ENCODE assay signal across 1 cellular context in the genomic region with DNA sequence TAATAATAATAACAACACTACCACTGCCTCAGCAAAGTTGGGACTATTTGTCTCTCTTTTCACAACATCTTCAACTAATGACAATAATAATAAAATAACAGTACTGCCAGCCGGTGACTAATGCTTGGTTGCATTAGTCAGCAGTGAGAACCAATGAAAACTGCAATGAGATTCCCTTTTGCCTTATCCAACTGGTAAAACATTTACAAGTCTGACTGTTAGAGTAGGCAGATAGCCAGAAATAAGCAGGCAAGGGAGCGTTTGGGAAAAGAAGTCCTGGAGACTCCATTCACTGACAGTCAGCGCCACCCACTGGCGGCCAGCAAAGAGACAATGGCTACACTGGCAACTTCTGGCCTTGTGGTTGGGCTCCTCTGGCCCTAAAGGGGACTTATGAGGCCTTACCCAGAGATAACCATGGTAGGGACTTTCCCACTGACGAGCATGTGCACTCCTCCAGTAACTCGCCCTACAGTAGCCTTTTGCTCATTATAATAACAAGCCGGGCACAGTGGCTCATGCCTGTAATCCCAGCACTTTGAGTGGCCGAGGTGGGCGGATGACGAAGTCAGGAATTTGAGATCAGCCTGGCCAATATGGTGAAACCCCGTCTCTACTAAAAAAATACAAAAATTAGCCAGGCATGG.
A peak's percentile ranks its signal among the peaks of the same experiment; 100 is the strongest.
TF ChIP-seq lines count a peak whose summit lies in the region.

No MANE protein-coding gene starts in this region.

TF ChIP-seq in H1, 55 proteins besides CTCF, POLR2A, EP300 and RAD21 (continued from another document):
- TF ChIP-seq RNF2 (IDR thresholded peaks at IDR 0.05; ENCODE audit: borderline replicate concordance, low read depth, low read length, missing control alignments, poor library complexity, severe bottlenecking): no peak
- TF ChIP-seq ATF2 (IDR thresholded peaks at IDR 0.05; ENCODE audit: low read length): no peak
- TF ChIP-seq, protein P1, sequence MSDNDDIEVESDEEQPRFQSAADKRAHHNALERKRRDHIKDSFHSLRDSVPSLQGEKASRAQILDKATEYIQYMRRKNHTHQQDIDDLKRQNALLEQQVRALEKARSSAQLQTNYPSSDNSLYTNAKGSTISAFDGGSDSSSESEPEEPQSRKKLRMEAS (IDR thresholded peaks at IDR 0.05): 0 out of 2 replicates have a peak, but pooled peaks have one; percentile 29
- peak; percentile 41; the same call in 1 of the 2 replicates for TF ChIP-seq TAF1 (IDR thresholded peaks at IDR 0.05; ENCODE audit: low read depth, low read length)
